ENCODE assay signal across 9 cellular contexts in the genomic region with DNA sequence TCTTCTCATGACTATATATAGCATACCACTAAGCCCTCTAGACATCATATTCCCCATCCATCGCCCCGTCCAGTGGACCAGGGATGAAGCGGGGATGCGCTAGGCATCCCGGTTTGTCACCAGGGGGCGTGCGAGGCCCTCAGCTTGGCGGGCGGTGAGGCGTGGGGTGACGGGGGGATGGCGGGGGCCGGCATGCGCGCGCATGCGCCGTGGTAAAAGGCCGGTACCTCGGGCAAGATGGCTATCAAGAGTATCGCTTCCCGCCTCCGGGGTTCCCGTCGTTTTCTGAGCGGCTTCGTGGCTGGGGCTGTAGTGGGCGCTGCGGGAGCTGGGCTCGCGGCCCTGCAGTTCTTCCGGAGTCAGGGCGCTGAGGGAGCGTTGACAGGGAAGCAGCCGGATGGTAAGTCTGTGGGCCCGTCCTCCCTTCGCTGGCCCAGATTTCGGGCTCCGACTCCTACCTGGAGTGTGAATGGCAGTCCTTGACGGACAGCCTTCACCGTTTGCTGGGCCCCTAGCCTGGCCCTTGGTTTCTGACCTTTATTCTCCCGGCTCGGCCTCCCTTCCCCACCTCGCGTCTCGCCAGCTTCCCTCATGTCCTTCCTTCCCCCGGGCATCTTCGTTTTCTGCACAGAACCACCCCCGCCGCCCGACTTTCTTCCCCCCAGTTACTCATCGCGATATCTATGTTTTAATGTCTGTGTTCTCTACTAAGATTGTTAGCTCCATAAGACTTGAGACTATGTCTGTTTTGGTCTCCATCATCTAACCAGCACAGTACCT. TPM values are rescaled to one million over a fixed set of nuclear protein-coding genes. Genes with fewer than 3 reads are reported as not detected.
DNase-seq lines count a peak whose midpoint lies in the region; ATAC-seq, FAIRE-seq and TF ChIP-seq lines count a peak whose summit lies in the region.
"Had no signal": no experiment of that assay in that cellular context is flagged by ENCODE, and none has a peak within 500 bp of the region (broad histone marks: within the 10 kb centered on the region; RNA-seq: fewer than 3 reads in every experiment).

A gene with protein sequence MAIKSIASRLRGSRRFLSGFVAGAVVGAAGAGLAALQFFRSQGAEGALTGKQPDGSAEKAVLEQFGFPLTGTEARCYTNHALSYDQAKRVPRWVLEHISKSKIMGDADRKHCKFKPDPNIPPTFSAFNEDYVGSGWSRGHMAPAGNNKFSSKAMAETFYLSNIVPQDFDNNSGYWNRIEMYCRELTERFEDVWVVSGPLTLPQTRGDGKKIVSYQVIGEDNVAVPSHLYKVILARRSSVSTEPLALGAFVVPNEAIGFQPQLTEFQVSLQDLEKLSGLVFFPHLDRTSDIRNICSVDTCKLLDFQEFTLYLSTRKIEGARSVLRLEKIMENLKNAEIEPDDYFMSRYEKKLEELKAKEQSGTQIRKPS (plus strand): TSS at position 210 of the 780 bp plus-strand sequence. CDS start 28 bp downstream, at position 238.

- peak; percentile 68 for ATAC-seq in GM18873 (IDR thresholded peaks at IDR 0.05; ENCODE audit: low FRiP score, unreplicated experiment)
- ATAC-seq in HG03135 (IDR thresholded peaks at IDR 0.05; ENCODE audit: unreplicated experiment): peak; percentile 89

- 0 to 1% (median 1%) methylated on average over 50 to 53 of the region's 53 CpGs for WGBS in small intestine, 3 donors

- no peaks in the 10 kb centered on the region for H3K27me3 ChIP-seq in breast epithelium
- H3K27me3 ChIP-seq in iPS-20b (ENCODE audit: insufficient read depth, low read length): no peaks in the 10 kb centered on the region
- no peaks in the 10 kb centered on the region for H3K27me3 ChIP-seq in small intestine (ENCODE audit: control insufficient read depth in 2 of 2, insufficient read depth in 2 of 2, low read length in 2 of 2)

- H3K36me3 ChIP-seq in breast epithelium (no peaks in the 10 kb centered on the region), iPS-20b (ENCODE audit: insufficient read depth, low read depth, low read length) (peaks cover 35% of the 10 kb centered on the region), small intestine (ENCODE audit: control insufficient read depth in 2 of 2, insufficient read depth in 2 of 2, low read length in 2 of 2) (peaks cover 0 to 3% of the 10 kb centered on the region in 2 donors)

- no peak for TF ChIP-seq POLR2A in breast epithelium (IDR thresholded peaks at IDR 0.05)

- no peak for FAIRE-seq in small intestine (lab: Jason Lieb, UNC)
- FAIRE-seq: TTC549 had no signal

- H3K27ac ChIP-seq in VCaP (peak within 1 kb of the TSS; percentile 78), breast epithelium (peak within 1 kb of the TSS; percentile 2 to 70), iPS-20b (ENCODE audit: low read length) (peak within 1 kb of the TSS; percentile 46), small intestine (ENCODE audit: low read depth in 1 of 2, low read length in 1 of 2) (peak within 1 kb of the TSS in 1 of 2 donors; percentile 88)

- intact Hi-C loops in breast epithelium (cut with DNase I; ENCODE audit: low total_unique reads): no loop called here

- H3K4me3 ChIP-seq in breast epithelium: peak within 1 kb of the TSS; percentile 59 to 79 (median 61)
- peak within 1 kb of the TSS; percentile 90 for H3K4me3 ChIP-seq in iPS-20b (ENCODE audit: low read length)
- peak within 1 kb of the TSS; percentile 83 to 93 for H3K4me3 ChIP-seq in small intestine (ENCODE audit: low read depth in 1 of 2, low read length in 2 of 2)

- peak within 1 kb of the TSS; percentile 90 for H3K9ac ChIP-seq in iPS-20b (ENCODE audit: low read depth, low read length)

- H3K9me3 ChIP-seq in breast epithelium (no peaks in the 10 kb centered on the region), iPS-20b (ENCODE audit: insufficient read depth, low read depth, low read length) (no peaks in the 10 kb centered on the region), small intestine (ENCODE audit: control insufficient read depth, low read depth) (no peaks in the 10 kb centered on the region)

- no peaks in the 10 kb centered on the region for H3K4me1 ChIP-seq in breast epithelium
- H3K4me1 ChIP-seq in iPS-20b (ENCODE audit: insufficient read depth, low read length): no peaks in the 10 kb centered on the region; the same call in 1 of the 2 replicates
- peaks cover 0 to 2% of the 10 kb centered on the region in 2 donors for H3K4me1 ChIP-seq in small intestine (ENCODE audit: control insufficient read depth in 2 of 2, insufficient read depth in 1 of 2, low read depth in 1 of 2, low read length in 1 of 2)

- TF ChIP-seq CTCF in VCaP (conservative IDR thresholded peaks at IDR 0.05): peak; percentile 99
- peak; percentile 63 to 69 (median 67) for TF ChIP-seq CTCF in breast epithelium (IDR thresholded peaks at IDR 0.05)

- DNase-seq in AG08395 (ENCODE audit: low spot score) (peak; percentile 100), NCI-H2196 treated with DMSO at 0.1 percent for 48 hours (lab: John Stamatoyannopoulos, UW; ENCODE audit: unreplicated experiment) (peak; percentile 54), breast epithelium (ENCODE audit: low spot score in 2 of 2) (peak; percentile 71 to 88), small intestine (peak; percentile 91)

RNA-seq across cellular contexts. Expression of the gene that starts here (rescaled TPM):
- 10 to 100 TPM in 1 of 3 donors, 1 to 10 TPM in 2; 7.5 to 10.2 (median 8.8) TPM for total RNA-seq in breast epithelium
- 1 to 10 TPM; 1.3 to 4.5 (median 3.0) TPM for polyA plus RNA-seq in small intestine
